30 cellular contexts compared by ENCODE assay signal in genomic region chr2:23366720-23367119, GRCh38. TPM values are rescaled to one million over a fixed set of nuclear protein-coding genes. Genes with fewer than 3 reads are reported as not detected.
DNase-seq lines count a peak whose midpoint lies in the region; ATAC-seq, FAIRE-seq and TF ChIP-seq lines count a peak whose summit lies in the region.
"Had no signal": no experiment of that assay in that cellular context is flagged by ENCODE, and none has a peak within 500 bp of the region (broad histone marks: within the 10 kb centered on the region; RNA-seq: fewer than 3 reads in every experiment).

No MANE protein-coding gene starts in this region.

- H3K36me3 ChIP-seq in ascending aorta, result no peaks in the 10 kb centered on the region
- H3K36me3 ChIP-seq: left ventricle myocardium inferior, pancreas, right atrium auricular region, thoracic aorta had no signal

- no peak for DNase-seq in H54 (ENCODE audit: insufficient read length, low spot score)
- peak; percentile 17 for DNase-seq in MV-4-11 (lab: John Stamatoyannopoulos, UW)
- peak in 1 of 2 donors; percentile 50 for DNase-seq in ascending aorta (ENCODE audit: low spot score in 2 of 2)
- DNase-seq in sciatic nerve (ENCODE audit: low spot score), result no peak
- no peak for DNase-seq in DMS 273 treated with DMSO at 0.1 percent for 48 hours (lab: John Stamatoyannopoulos, UW)
- DNase-seq in GF-D8 (lab: John Stamatoyannopoulos, UW), result no peak
- DNase-seq in NCI-H187 treated with DMSO at 0.1 percent for 48 hours (lab: John Stamatoyannopoulos, UW), result no peak
- DNase-seq: activated CD4-positive, alpha-beta T cell treated with anti-CD3 and anti-CD28 coated beads for 1 hour; activated CD8-positive, alpha-beta T cell treated with anti-CD3 and anti-CD28 coated beads for 36 hours; activated effector memory CD4-positive, alpha-beta T cell treated with Interleukin-2 at 50 U/mL for 16 hours; activated naive CD8-positive, alpha-beta T cell treated with anti-CD3 and anti-CD28 coated beads for 36 hours; CD4-positive, alpha-beta T cell; DMS153; effector CD4-positive, alpha-beta T cell; GDM1; GM23248; hippocampal formation; left ventricle myocardium inferior; NCI-H1092 treated with DMSO at 0.1 percent for 48 hours; NCI-H2029; NCI-H226; NCI-H82; pancreas; SIG-M5; stimulated activated naive CD8-positive, alpha-beta T cell treated with anti-CD3 and anti-CD28 coated beads, Interleukin-15, Interleukin-2, amounts not matched to agents 100 U/mL and 50 U/mL, for 24 hours; T-cell had no signal

- no peaks in the 10 kb centered on the region for H3K27me3 ChIP-seq in ascending aorta
- H3K27me3 ChIP-seq: pancreas, right atrium auricular region had no signal

- no peak overlapping the region for H3K4me3 ChIP-seq in ascending aorta
- H3K4me3 ChIP-seq: GM23248, left ventricle myocardium inferior, pancreas, right atrium auricular region, thoracic aorta had no signal

- peak; percentile 75 for FAIRE-seq in H54 (lab: Jason Lieb, UNC)
- FAIRE-seq: pancreas had no signal

- no peaks in the 10 kb centered on the region for H3K4me1 ChIP-seq in ascending aorta
- H3K4me1 ChIP-seq: left ventricle myocardium inferior, pancreas, right atrium auricular region had no signal

- no peak overlapping the region for H3K27ac ChIP-seq in ascending aorta
- H3K27ac ChIP-seq: epithelial cell of prostate, GM23248, KMS-11, left ventricle myocardium inferior, pancreas, right atrium auricular region, thoracic aorta had no signal

- ATAC-seq in sciatic nerve, result peak; percentile 28
- ATAC-seq: activated CD8-positive, alpha-beta T cell treated with anti-CD3 and anti-CD28 coated beads for 36 hours; pancreas; stimulated activated naive CD8-positive, alpha-beta T cell treated with anti-CD3 and anti-CD28 coated beads, Interleukin-15, Interleukin-2, amounts not matched to agents 100 U/mL and 50 U/mL, for 24 hours had no signal

- intact Hi-C loops in ascending aorta (cut with DNase I) (no loop called here), sciatic nerve (cut with DNase I) (no loop called here)

- TF ChIP-seq POLR2A in H54 (IDR thresholded peaks at IDR 0.05; ENCODE audit: low read depth, low read length), result no peak

- H3K9me3 ChIP-seq in ascending aorta, result no peaks in the 10 kb centered on the region
- H3K9me3 ChIP-seq: left ventricle myocardium inferior, pancreas, thoracic aorta had no signal

- TF ChIP-seq CTCF in ascending aorta (IDR thresholded peaks at IDR 0.05), result peak in 2 of 3 experiments; percentile 8 to 19

RNA-seq across cellular contexts. Expression of gene KLHL29, which starts 18.3 kb away (rescaled TPM):
- 16.3 TPM for total RNA-seq in ascending aorta
- total RNA-seq in sciatic nerve, result 31.7 TPM
